ENCODE assay signal across 1 cellular context in the genomic region with DNA sequence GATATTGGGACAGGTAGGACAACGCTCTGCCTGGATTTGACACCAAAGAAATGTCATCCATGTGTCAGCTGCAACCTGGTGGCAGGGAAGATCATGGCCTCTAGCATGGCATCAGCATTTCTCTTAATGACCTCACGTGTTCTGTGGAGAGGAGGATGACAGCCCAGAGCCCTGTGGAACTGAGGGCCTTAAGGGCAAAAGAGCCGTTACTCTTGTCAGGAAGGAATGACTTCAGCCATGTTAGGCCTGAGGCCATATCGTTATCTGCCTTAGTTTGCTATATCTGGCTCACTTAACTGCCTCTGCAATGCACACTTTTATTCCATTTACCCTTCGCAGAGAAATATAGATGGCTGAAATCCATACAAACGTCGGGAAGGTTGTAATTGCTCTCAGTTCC.
TF ChIP-seq lines count a peak whose summit lies in the region.

No MANE protein-coding gene starts in this region.

TF ChIP-seq in H1, 55 proteins besides CTCF, POLR2A, EP300 and RAD21:
- TF ChIP-seq CBX5 (IDR thresholded peaks at IDR 0.05; ENCODE audit: low read depth, low read length) (no peak), POLR2AphosphoS5 (IDR thresholded peaks at IDR 0.05; ENCODE audit: low read depth, low read length) (no peak), RXRA (IDR thresholded peaks at IDR 0.05; ENCODE audit: insufficient read depth, low read depth, low read length) (no peak), RFX5 (IDR thresholded peaks at IDR 0.05; ENCODE audit: borderline replicate concordance, low read depth, low read length) (no peak), RNF2 (IDR thresholded peaks at IDR 0.05; ENCODE audit: borderline replicate concordance, low read depth, low read length, missing control alignments, poor library complexity, severe bottlenecking) (no peak), HDAC2 (IDR thresholded peaks at IDR 0.05; ENCODE audit: borderline replicate concordance in 1 of 2, low read depth in 2 of 2, low read length in 2 of 2) (no peak), SP2 (IDR thresholded peaks at IDR 0.05; ENCODE audit: low read length) (no peak), BACH1 (IDR thresholded peaks at IDR 0.05; ENCODE audit: low read length) (no peak), BRCA1 (IDR thresholded peaks at IDR 0.05; ENCODE audit: low read depth, low read length) (no peak)
